33 cellular contexts compared by ENCODE assay signal in genomic region chr2:14650066-14650465, GRCh38. TPM values are rescaled to one million over a fixed set of nuclear protein-coding genes. Genes with fewer than 3 reads are reported as not detected.
A peak's percentile ranks its signal among the peaks of the same experiment; 100 is the strongest.
DNase-seq lines count a peak whose midpoint lies in the region; ATAC-seq and TF ChIP-seq lines count a peak whose summit lies in the region.
"Had no signal": no experiment of that assay in that cellular context is flagged by ENCODE, and none has a peak within 500 bp of the region (broad histone marks: within the 10 kb centered on the region; RNA-seq: fewer than 3 reads in every experiment).

No MANE protein-coding gene starts in this region.

- no peak overlapping the region for H3K4me3 Mint-ChIP-seq in activated T-helper 2 cell treated with anti-CD3 and anti-CD28 coated beads, Interferon-gamma antibody, Interleukin-2, Interleukin-4, amounts not matched to agents 10 μg/mL and 5 μg/mL and 100 μg/mL, durations not matched to agents 14 hours and 24 hours and 36 hours (ENCODE audit: low read depth)
- H3K4me3 Mint-ChIP-seq: B cell; CD14-positive monocyte; CD4-positive, alpha-beta memory T cell; CD4-positive, alpha-beta T cell; CD4-positive, CD25-positive, alpha-beta regulatory T cell; CD8-positive, alpha-beta memory T cell; CD8-positive, alpha-beta T cell had no signal

- no peak overlapping the region for H3K27ac Mint-ChIP-seq in activated T-helper 2 cell treated with anti-CD3 and anti-CD28 coated beads, Interferon-gamma antibody, Interleukin-2, Interleukin-4, amounts not matched to agents 10 μg/mL and 5 μg/mL and 100 μg/mL, durations not matched to agents 14 hours and 24 hours and 36 hours
- H3K27ac Mint-ChIP-seq: B cell; CD14-positive monocyte; CD4-positive, alpha-beta memory T cell; CD4-positive, alpha-beta T cell; CD4-positive, CD25-positive, alpha-beta regulatory T cell; CD8-positive, alpha-beta memory T cell; CD8-positive, alpha-beta T cell had no signal

- DNase-seq in caudate nucleus (lab: John Stamatoyannopoulos, UW), result peak in 5 of 61 donors; percentile 11 to 73 (median 27)
- DNase-seq in activated T-helper 2 cell treated with anti-CD3 and anti-CD28 coated beads, Interferon-gamma antibody, Interleukin-2, Interleukin-4, amounts not matched to agents 10 μg/mL and 5 μg/mL and 100 μg/mL, durations not matched to agents 14 hours and 24 hours and 36 hours (ENCODE audit: low spot score), result no peak
- DNase-seq: 8988T; ACHN; AML-193; BE2C; C1 segment of cervical spinal cord; Caco-2; Calu3; CD4-positive, alpha-beta memory T cell; CD4-positive, alpha-beta T cell; CD4-positive, CD25-positive, alpha-beta regulatory T cell; CD8-positive, alpha-beta memory T cell; CD8-positive, alpha-beta T cell; COR-L47; DMS 273 treated with DMSO at 0.1 percent for 48 hours; DMS153; DMS53; DMS79; DMS79 treated with DMSO at 0.1 percent for 48 hours; DND-41; EL had no signal

- no peak for ATAC-seq in GM21576 (IDR thresholded peaks at IDR 0.05; ENCODE audit: unreplicated experiment)
- ATAC-seq: A549; CD8-positive, alpha-beta T cell had no signal

- no peaks in the 10 kb centered on the region for H3K27me3 Mint-ChIP-seq in activated T-helper 2 cell treated with anti-CD3 and anti-CD28 coated beads, Interferon-gamma antibody, Interleukin-2, Interleukin-4, amounts not matched to agents 10 μg/mL and 5 μg/mL and 100 μg/mL, durations not matched to agents 14 hours and 24 hours and 36 hours (ENCODE audit: low read depth)
- H3K27me3 Mint-ChIP-seq: B cell; CD4-positive, alpha-beta memory T cell; CD4-positive, alpha-beta T cell; CD4-positive, CD25-positive, alpha-beta regulatory T cell; CD8-positive, alpha-beta memory T cell had no signal

- intact Hi-C loops in activated T-helper 2 cell treated with anti-CD3 and anti-CD28 coated beads, Interferon-gamma antibody, Interleukin-2, Interleukin-4, amounts not matched to agents 10 μg/mL and 5 μg/mL and 100 μg/mL, durations not matched to agents 14 hours and 24 hours and 36 hours (cut with micrococcal nuclease), result no loop called here

- H3K27ac ChIP-seq in 22Rv1 (peak overlapping the region; percentile 35), caudate nucleus (ENCODE audit: low read depth, low read length) (peak overlapping the region; percentile 74)
- H3K27ac ChIP-seq: A549; BLaER1; BLaER1 treated with 17β-estradiol and CSF1 and Interleukin-3, amounts not matched to agents 10 nM and 100 nM; C4-2B had no signal

- peaks cover 5% of the 10 kb centered on the region for H3K4me1 Mint-ChIP-seq in activated T-helper 2 cell treated with anti-CD3 and anti-CD28 coated beads, Interferon-gamma antibody, Interleukin-2, Interleukin-4, amounts not matched to agents 10 μg/mL and 5 μg/mL and 100 μg/mL, durations not matched to agents 14 hours and 24 hours and 36 hours (ENCODE audit: low read depth)
- H3K4me1 Mint-ChIP-seq: B cell; CD14-positive monocyte; CD4-positive, alpha-beta memory T cell; CD4-positive, CD25-positive, alpha-beta regulatory T cell; CD8-positive, alpha-beta memory T cell had no signal

- no peaks in the 10 kb centered on the region for H3K9me3 Mint-ChIP-seq in activated T-helper 2 cell treated with anti-CD3 and anti-CD28 coated beads, Interferon-gamma antibody, Interleukin-2, Interleukin-4, amounts not matched to agents 10 μg/mL and 5 μg/mL and 100 μg/mL, durations not matched to agents 14 hours and 24 hours and 36 hours
- H3K9me3 Mint-ChIP-seq: CD4-positive, alpha-beta T cell; CD8-positive, alpha-beta memory T cell; CD8-positive, alpha-beta T cell had no signal

- no peak for TF ChIP-seq CTCF in 22Rv1 (IDR thresholded peaks at IDR 0.05)

- no peaks in the 10 kb centered on the region for H3K36me3 Mint-ChIP-seq in activated T-helper 2 cell treated with anti-CD3 and anti-CD28 coated beads, Interferon-gamma antibody, Interleukin-2, Interleukin-4, amounts not matched to agents 10 μg/mL and 5 μg/mL and 100 μg/mL, durations not matched to agents 14 hours and 24 hours and 36 hours (ENCODE audit: low read depth)
- H3K36me3 Mint-ChIP-seq: CD14-positive monocyte; CD4-positive, alpha-beta memory T cell; CD4-positive, CD25-positive, alpha-beta regulatory T cell; CD8-positive, alpha-beta memory T cell; CD8-positive, alpha-beta T cell had no signal

RNA-seq across cellular contexts. Expression of gene LRATD1, which starts 17.5 kb away (rescaled TPM):
- total RNA-seq in activated T-helper 2 cell treated with anti-CD3 and anti-CD28 coated beads, Interferon-gamma antibody, Interleukin-2, Interleukin-4, amounts not matched to agents 10 μg/mL and 5 μg/mL and 100 μg/mL, durations not matched to agents 14 hours and 24 hours and 36 hours, result not detected in 2 replicates
- total RNA-seq: A172; A673; B cell; CD4-positive, alpha-beta memory T cell; CD4-positive, alpha-beta T cell; CD4-positive, CD25-positive, alpha-beta regulatory T cell; CD8-positive, alpha-beta memory T cell; CD8-positive, alpha-beta T cell; Daoy had no signal
